In genomic region chr18:49949991-49950395, GRCh38 we compare ENCODE assay signal across 19 cellular contexts.
DNase-seq lines count a peak whose midpoint lies in the region; ATAC-seq, FAIRE-seq and TF ChIP-seq lines count a peak whose summit lies in the region.
"Had no signal": no experiment of that assay in that cellular context is flagged by ENCODE, and none has a peak within 500 bp of the region (broad histone marks: within the 10 kb centered on the region; RNA-seq: fewer than 3 reads in every experiment).

No MANE protein-coding gene starts in this region.

- H3K4me2 ChIP-seq in BLaER1: peak overlapping the region; percentile 59
- H3K4me2 ChIP-seq: SK-N-SH had no signal

- H3K9me3 ChIP-seq in BLaER1 (no peaks in the 10 kb centered on the region), right cardiac atrium (ENCODE audit: control insufficient read depth, low read length) (no peaks in the 10 kb centered on the region), psoas muscle (no peaks in the 10 kb centered on the region)
- H3K9me3 ChIP-seq: right atrium auricular region, SK-N-SH had no signal

- peaks cover 24% of the 10 kb centered on the region for H3K4me1 Mint-ChIP-seq in activated naive CD8-positive, alpha-beta T cell treated with anti-CD3 and anti-CD28 coated beads, Interleukin-2, amount 10 ng/mL, durations not matched to agents 7 days and 5 days
- peaks cover 4% of the 10 kb centered on the region for H3K4me1 Mint-ChIP-seq in type B pancreatic cell (ENCODE audit: unreplicated experiment)

- H3K36me3 ChIP-seq in BLaER1: no peaks in the 10 kb centered on the region
- no peaks in the 10 kb centered on the region for H3K36me3 ChIP-seq in psoas muscle (ENCODE audit: insufficient read depth in 1 of 2, low read depth in 1 of 2)
- H3K36me3 ChIP-seq: right atrium auricular region had no signal

- peak; percentile 83 for ATAC-seq in activated naive CD8-positive, alpha-beta T cell treated with anti-CD3 and anti-CD28 coated beads, Interleukin-2, amount 10 ng/mL, durations not matched to agents 7 days and 5 days (ENCODE audit: low read depth)
- ATAC-seq in right cardiac atrium (no peak), psoas muscle (no peak)
- ATAC-seq: HCT116 had no signal

- no peak overlapping the region for H3K9ac ChIP-seq in BLaER1
- H3K9ac ChIP-seq: SK-N-SH had no signal

- intact Hi-C loops in right cardiac atrium (cut with DNase I) (no loop called here), psoas muscle (cut with DNase I) (loop anchor here (5.0 to 10.0 kb wide), 2 partner anchors 245 to 407 kb away; partner anchors contain the start of gene MYO5B (in 1 of the 2))

- FAIRE-seq in GM18507 (lab: Jason Lieb, UNC): peak; percentile 80
- FAIRE-seq: bronchial epithelial cell, urothelium cell line had no signal

- H3K27me3 Mint-ChIP-seq in activated naive CD8-positive, alpha-beta T cell treated with anti-CD3 and anti-CD28 coated beads, Interleukin-2, amount 10 ng/mL, durations not matched to agents 7 days and 5 days: peaks cover 23% of the 10 kb centered on the region
- no peaks in the 10 kb centered on the region for H3K27me3 Mint-ChIP-seq in type B pancreatic cell

- H3K4me1 ChIP-seq in BLaER1 (peaks cover 31% of the 10 kb centered on the region), right cardiac atrium (ENCODE audit: control insufficient read depth, insufficient read depth, low read length) (no peaks in the 10 kb centered on the region), psoas muscle (no peaks in the 10 kb centered on the region)
- H3K4me1 ChIP-seq: right atrium auricular region had no signal

- 23% methylated on average over 2 of the region's 2 CpGs for WGBS in right cardiac atrium
- WGBS in psoas muscle, 3 donors: 14 to 24% (median 23%) methylated on average over 2 of the region's 2 CpGs

- H3K36me3 Mint-ChIP-seq in activated naive CD8-positive, alpha-beta T cell treated with anti-CD3 and anti-CD28 coated beads, Interleukin-2, amount 10 ng/mL, durations not matched to agents 7 days and 5 days: no peaks in the 10 kb centered on the region
- peaks cover 3% of the 10 kb centered on the region for H3K36me3 Mint-ChIP-seq in type B pancreatic cell

- no peaks in the 10 kb centered on the region for H3K27me3 ChIP-seq in BLaER1
- no peaks in the 10 kb centered on the region for H3K27me3 ChIP-seq in right cardiac atrium (ENCODE audit: control insufficient read depth, insufficient read depth)
- H3K27me3 ChIP-seq in psoas muscle (ENCODE audit: insufficient read depth in 3 of 3, low read length in 2 of 3): peaks cover 0 to under 1% (median 0%) of the 10 kb centered on the region in 3 donors
- H3K27me3 ChIP-seq: right atrium auricular region had no signal

- peak overlapping the region; percentile 14 for H3K27ac Mint-ChIP-seq in activated naive CD8-positive, alpha-beta T cell treated with anti-CD3 and anti-CD28 coated beads, Interleukin-2, amount 10 ng/mL, durations not matched to agents 7 days and 5 days
- no peak overlapping the region for H3K27ac Mint-ChIP-seq in type B pancreatic cell
- H3K27ac Mint-ChIP-seq: nephron had no signal

- no peak for DNase-seq in GM18507 (ENCODE audit: extremely low spot score, insufficient read length, low read depth)
- DNase-seq in NCI-H524 (lab: John Stamatoyannopoulos, UW): peak; percentile 61 to 89
- DNase-seq in activated naive CD8-positive, alpha-beta T cell treated with anti-CD3 and anti-CD28 coated beads, Interleukin-2, amount 10 ng/mL, durations not matched to agents 7 days and 5 days: peak; percentile 47
- no peak for DNase-seq in right cardiac atrium
- DNase-seq in type B pancreatic cell (ENCODE audit: extremely low spot score, unreplicated experiment): no peak
- DNase-seq in COLO829 (ENCODE audit: low spot score): no peak
- no peak for DNase-seq in psoas muscle
- DNase-seq: effector CD4-positive, alpha-beta T cell; GF-D8; SK-N-SH; stimulated activated CD4-positive, alpha-beta T cell treated with anti-CD3 and anti-CD28 coated beads, Interleukin-1b, Interleukin-23, amount 100 ng/mL, for 48 hours had no signal

- peak overlapping the region; percentile 72 for H3K4me3 Mint-ChIP-seq in activated naive CD8-positive, alpha-beta T cell treated with anti-CD3 and anti-CD28 coated beads, Interleukin-2, amount 10 ng/mL, durations not matched to agents 7 days and 5 days
- H3K4me3 Mint-ChIP-seq in type B pancreatic cell: no peak overlapping the region
- H3K4me3 Mint-ChIP-seq: nephron had no signal

- no peaks in the 10 kb centered on the region for H4K20me1 ChIP-seq in BLaER1

- H3K4me3 ChIP-seq in BLaER1: no peak overlapping the region
- no peak overlapping the region for H3K4me3 ChIP-seq in right cardiac atrium (ENCODE audit: low read length)
- no peak overlapping the region for H3K4me3 ChIP-seq in psoas muscle
- H3K4me3 ChIP-seq: right atrium auricular region had no signal

- H3K27ac ChIP-seq in BLaER1 (no peak overlapping the region), right cardiac atrium (ENCODE audit: low read length) (no peak overlapping the region), psoas muscle (no peak overlapping the region)
- H3K27ac ChIP-seq: C4-2B, HL-60, right atrium auricular region had no signal

- TF ChIP-seq CTCF in type B pancreatic cell (conservative IDR thresholded peaks at IDR 0.05) (no peak), psoas muscle (IDR thresholded peaks at IDR 0.05) (no peak)

- POLR2A ChIA-PET in activated naive CD8-positive, alpha-beta T cell treated with anti-CD3 and anti-CD28 coated beads, Interleukin-2, amount 10 ng/mL, durations not matched to agents 7 days and 5 days (lab: Charles Lee): interaction anchor here (0.9 to 1.4 kb wide), 2 partner anchors 136 to 317 kb away, joined by 3 read pairs; partner anchors contain the start of genes ACAA2 and CFAP53

- H3K9me3 Mint-ChIP-seq in activated naive CD8-positive, alpha-beta T cell treated with anti-CD3 and anti-CD28 coated beads, Interleukin-2, amount 10 ng/mL, durations not matched to agents 7 days and 5 days: no peaks in the 10 kb centered on the region
- no peaks in the 10 kb centered on the region for H3K9me3 Mint-ChIP-seq in type B pancreatic cell
- H3K9me3 Mint-ChIP-seq: nephron had no signal

Comparison
In these comparisons a context has a peak if more than half of its experiments do, and no peak if none do; other contexts are left out.
1. DNase-seq: peak in NCI-H524 (2 of 2) and activated naive CD8-positive, alpha-beta T cell treated with anti-CD3 and anti-CD28 coated beads, Interleukin-2, amount 10 ng/mL, durations not matched to agents 7 days and 5 days (single experiment); none in GM18507 (single experiment), right cardiac atrium (0 of 3), type B pancreatic cell (single experiment), COLO829 (single experiment) and psoas muscle (0 of 2).
2. intact Hi-C loops: an anchor here in psoas muscle (5.0 to 10.0 kb wide); none called in right cardiac atrium.